Comparison of ENCODE assay signal across 9 cellular contexts in genomic region chr20:38872036-38872435, GRCh38. TPM values are rescaled to one million over a fixed set of nuclear protein-coding genes. Genes with fewer than 3 reads are reported as not detected.
DNase-seq lines count a peak whose midpoint lies in the region; ATAC-seq and TF ChIP-seq lines count a peak whose summit lies in the region.
"Had no signal": no experiment of that assay in that cellular context is flagged by ENCODE, and none has a peak within 500 bp of the region (broad histone marks: within the 10 kb centered on the region; RNA-seq: fewer than 3 reads in every experiment).

No MANE protein-coding gene starts in this region.

- peak overlapping the region; percentile 98 for H3K27ac Mint-ChIP-seq in activated T-cell treated with anti-CD3 and anti-CD28 coated beads, Interleukin-2, amount 50 U/mL, for 72 hours
- H3K27ac Mint-ChIP-seq in stimulated activated naive CD8-positive, alpha-beta T cell treated with anti-CD3 and anti-CD28 coated beads, Interleukin-15, amount 100 ng/mL, for 72 hours, result peak overlapping the region in 1 of 2 donors; percentile 59

- peak overlapping the region; percentile 76 to 78 for H3K4me3 Mint-ChIP-seq in activated T-cell treated with anti-CD3 and anti-CD28 coated beads, Interleukin-2, amount 50 U/mL, for 72 hours
- H3K4me3 Mint-ChIP-seq in stimulated activated naive CD8-positive, alpha-beta T cell treated with anti-CD3 and anti-CD28 coated beads, Interleukin-15, amount 100 ng/mL, for 72 hours, result peak overlapping the region; percentile 71 to 74

- ATAC-seq in activated T-cell treated with anti-CD3 and anti-CD28 coated beads, Interleukin-2, amount 50 U/mL, for 72 hours (replicated peaks in 1 of 2), result no peak
- ATAC-seq in RWPE2 (ENCODE audit: low read depth), result no peak
- ATAC-seq in stimulated activated naive CD8-positive, alpha-beta T cell treated with anti-CD3 and anti-CD28 coated beads, Interleukin-15, amount 100 ng/mL, for 72 hours, result no peak

- no peak for TF ChIP-seq CTCF in RWPE2 (IDR thresholded peaks at IDR 0.05; ENCODE audit: poor library complexity, severe bottlenecking)
- TF ChIP-seq CTCF in ovary (IDR thresholded peaks at IDR 0.05), result no peak

- H3K9me3 ChIP-seq in RWPE2 (ENCODE audit: severe bottlenecking), result no peaks in the 10 kb centered on the region
- H3K9me3 ChIP-seq in ovary, result no peaks in the 10 kb centered on the region

- peaks cover 94% of the 10 kb centered on the region for H3K4me1 Mint-ChIP-seq in activated T-cell treated with anti-CD3 and anti-CD28 coated beads, Interleukin-2, amount 50 U/mL, for 72 hours (ENCODE audit: low read depth)
- peaks cover 71% of the 10 kb centered on the region for H3K4me1 Mint-ChIP-seq in stimulated activated naive CD8-positive, alpha-beta T cell treated with anti-CD3 and anti-CD28 coated beads, Interleukin-15, amount 100 ng/mL, for 72 hours

- TF ChIP-seq EP300 in ovary (IDR thresholded peaks at IDR 0.05), result no peak

- no peaks in the 10 kb centered on the region for H3K9me3 Mint-ChIP-seq in activated T-cell treated with anti-CD3 and anti-CD28 coated beads, Interleukin-2, amount 50 U/mL, for 72 hours
- no peaks in the 10 kb centered on the region for H3K9me3 Mint-ChIP-seq in stimulated activated naive CD8-positive, alpha-beta T cell treated with anti-CD3 and anti-CD28 coated beads, Interleukin-15, amount 100 ng/mL, for 72 hours

- no peak for TF ChIP-seq POLR2A in ovary (IDR thresholded peaks at IDR 0.05)

- peak overlapping the region; percentile 88 for H3K27ac ChIP-seq in RWPE2 (ENCODE audit: poor library complexity, severe bottlenecking)
- peak overlapping the region; percentile 9 for H3K27ac ChIP-seq in epithelial cell of prostate
- no peak overlapping the region for H3K27ac ChIP-seq in ovary

- H3K36me3 ChIP-seq in RWPE2 (ENCODE audit: low read depth) (no peaks in the 10 kb centered on the region), ovary (no peaks in the 10 kb centered on the region)

- peaks cover 4 to 12% of the 10 kb centered on the region in 2 donors for H3K36me3 Mint-ChIP-seq in activated T-cell treated with anti-CD3 and anti-CD28 coated beads, Interleukin-2, amount 50 U/mL, for 72 hours (ENCODE audit: insufficient read depth in 2 of 2)

- no peak for DNase-seq in activated T-cell treated with anti-CD3 and anti-CD28 coated beads, Interleukin-2, amount 50 U/mL, for 72 hours
- no peak for DNase-seq in activated T-cell treated with anti-CD3 and anti-CD28 coated beads, Interleukin-2, amount 50 U/mL, for 1 hour
- no peak for DNase-seq in RWPE2 (ENCODE audit: low spot score)
- no peak for DNase-seq in epithelial cell of prostate (ENCODE audit: low read depth, low spot score)
- DNase-seq in stimulated activated naive CD8-positive, alpha-beta T cell treated with anti-CD3 and anti-CD28 coated beads, Interleukin-15, amount 100 ng/mL, for 72 hours, result no peak
- no peak for DNase-seq in ovary
- no peak for DNase-seq in retina
- DNase-seq in DMS79 (lab: John Stamatoyannopoulos, UW), result no peak
- DNase-seq: T1000 had no signal

- intact Hi-C loops in ovary (cut with DNase I), result no loop called here

- H3K27me3 ChIP-seq in RWPE2 (ENCODE audit: insufficient read depth, poor library complexity, severe bottlenecking), result no peaks in the 10 kb centered on the region
- no peaks in the 10 kb centered on the region for H3K27me3 ChIP-seq in ovary

- no peak overlapping the region for H3K4me3 ChIP-seq in RWPE2 (ENCODE audit: severe bottlenecking)
- H3K4me3 ChIP-seq in ovary, result no peak overlapping the region

- H3K4me1 ChIP-seq in RWPE2 (ENCODE audit: insufficient read depth, poor library complexity, severe bottlenecking) (peaks cover 24% of the 10 kb centered on the region), ovary (ENCODE audit: insufficient read depth) (no peaks in the 10 kb centered on the region)

- 66 to 72% (median 68%) methylated on average over 7 of the region's 7 CpGs for WGBS in ovary, 3 donors

- H3K27me3 Mint-ChIP-seq in activated T-cell treated with anti-CD3 and anti-CD28 coated beads, Interleukin-2, amount 50 U/mL, for 72 hours (ENCODE audit: low read depth), result no peaks in the 10 kb centered on the region
- no peaks in the 10 kb centered on the region for H3K27me3 Mint-ChIP-seq in stimulated activated naive CD8-positive, alpha-beta T cell treated with anti-CD3 and anti-CD28 coated beads, Interleukin-15, amount 100 ng/mL, for 72 hours

RNA-seq across cellular contexts. Expression of gene FAM83D, which starts 54.2 kb away (rescaled TPM):
- total RNA-seq in activated T-cell treated with anti-CD3 and anti-CD28 coated beads, Interleukin-2, amount 50 U/mL, for 72 hours, result 10 to 100 TPM; 10.4 to 10.5 TPM
- under 1 TPM in 6 of 7 donors, not detected in 1; 0.18 to 0.80 (median 0.56) TPM for total RNA-seq in ovary
- 1 to 10 TPM in 1 of 2 donors, under 1 TPM in 1; 0.52 to 2.5 TPM for polyA plus RNA-seq in ovary

Comparison
In these comparisons a context has a peak if more than half of its experiments do, and no peak if none do; other contexts are left out.
1. H3K27ac ChIP-seq: peak in RWPE2 (single experiment) and epithelial cell of prostate (single experiment); none in ovary (0 of 2).
2. RNA of gene FAM83D, which starts 54.2 kb away (total RNA-seq): 10.4 to 10.5 TPM in activated T-cell treated with anti-CD3 and anti-CD28 coated beads, Interleukin-2, amount 50 U/mL, for 72 hours; 0.18 to 0.80 TPM in ovary; every median in the first group is over 4 times any median in the second.